1 cellular context compared by ENCODE assay signal in the genomic region with DNA sequence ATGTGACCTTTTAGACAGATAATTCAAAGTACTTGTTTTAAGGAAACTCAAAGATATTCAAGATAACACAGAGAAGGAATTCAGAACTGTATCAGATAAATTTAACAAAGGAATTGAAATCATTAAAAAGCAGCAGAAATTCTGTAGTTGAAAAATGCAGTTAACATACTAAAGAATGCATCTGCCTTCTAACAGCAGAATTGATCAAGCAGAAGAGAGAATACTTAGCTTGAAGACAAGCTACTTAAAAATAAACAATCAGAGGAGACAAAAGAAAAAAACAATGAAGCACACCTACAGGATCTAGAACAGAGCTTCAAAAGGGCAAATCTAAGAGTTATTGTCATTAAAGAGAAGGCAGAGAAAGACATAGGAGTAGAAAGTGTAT.
TF ChIP-seq lines count a peak whose summit lies in the region.

No MANE protein-coding gene starts in this region.

TF ChIP-seq in GM23338, 12 proteins besides CTCF, POLR2A, EP300 and RAD21 (continued from another document):
- TF ChIP-seq ZNF462 (CRISPR knock-in tag; IDR thresholded peaks at IDR 0.05) = no peak
- TF ChIP-seq, protein P1, sequence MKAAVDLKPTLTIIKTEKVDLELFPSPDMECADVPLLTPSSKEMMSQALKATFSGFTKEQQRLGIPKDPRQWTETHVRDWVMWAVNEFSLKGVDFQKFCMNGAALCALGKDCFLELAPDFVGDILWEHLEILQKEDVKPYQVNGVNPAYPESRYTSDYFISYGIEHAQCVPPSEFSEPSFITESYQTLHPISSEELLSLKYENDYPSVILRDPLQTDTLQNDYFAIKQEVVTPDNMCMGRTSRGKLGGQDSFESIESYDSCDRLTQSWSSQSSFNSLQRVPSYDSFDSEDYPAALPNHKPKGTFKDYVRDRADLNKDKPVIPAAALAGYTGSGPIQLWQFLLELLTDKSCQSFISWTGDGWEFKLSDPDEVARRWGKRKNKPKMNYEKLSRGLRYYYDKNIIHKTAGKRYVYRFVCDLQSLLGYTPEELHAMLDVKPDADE (IDR thresholded peaks at IDR 0.05) = no peak
- no peak for TF ChIP-seq CREB1 (CRISPR knock-in tag; IDR thresholded peaks at IDR 0.05; ENCODE audit: low read depth)
